Comparison of ENCODE assay signal across 25 cellular contexts in the genomic region with DNA sequence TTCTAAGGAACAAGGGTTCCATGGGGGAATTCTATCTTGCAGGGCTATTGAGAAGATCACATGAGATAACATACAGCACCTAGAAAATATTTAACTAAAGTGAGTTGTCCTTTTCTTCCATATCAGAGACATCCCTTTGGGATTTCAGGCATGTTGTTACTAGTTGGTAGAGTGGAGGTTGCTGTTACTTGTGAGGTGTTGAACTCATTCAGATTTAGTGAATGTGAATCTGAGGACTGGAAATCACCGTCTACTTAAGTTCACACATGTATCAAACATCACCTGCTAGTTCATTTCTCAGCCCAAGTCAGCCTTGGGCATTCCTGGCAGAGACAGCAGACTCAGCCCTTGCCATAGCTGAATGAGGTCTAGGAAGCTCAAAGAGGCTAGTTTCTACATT. TPM values are rescaled to one million over a fixed set of nuclear protein-coding genes. Genes with fewer than 3 reads are reported as not detected.
DNase-seq lines count a peak whose midpoint lies in the region; ATAC-seq, FAIRE-seq and TF ChIP-seq lines count a peak whose summit lies in the region.
"Had no signal": no experiment of that assay in that cellular context is flagged by ENCODE, and none has a peak within 500 bp of the region (broad histone marks: within the 10 kb centered on the region; RNA-seq: fewer than 3 reads in every experiment).

No MANE protein-coding gene starts in this region.

- H2AFZ ChIP-seq in HepG2 (ENCODE audit: low read length) (no peak overlapping the region), astrocyte (ENCODE audit: low read depth, low read length) (no peak overlapping the region)

- FAIRE-seq in HepG2 (lab: Jason Lieb, UNC) (peak; percentile 4), astrocyte (lab: Jason Lieb, UNC) (no peak)
- FAIRE-seq: colon had no signal

- intact Hi-C loops in HepG2 (cut with micrococcal nuclease; ENCODE audit: unreplicated experiment) (loop anchor here (2.0 kb wide), 1 partner anchor 65 kb away; no protein-coding TSS in a partner anchor), right lobe of liver (cut with DNase I) (no loop called here)

- TF ChIP-seq RAD21 in HepG2 (CRISPR knock-in tag; IDR thresholded peaks at IDR 0.05): no peak

- H3K27ac Mint-ChIP-seq in astrocyte (ENCODE audit: unreplicated experiment) (no peak overlapping the region), mesothelial cell of epicardium (peak overlapping the region; percentile 45), type B pancreatic cell (peak overlapping the region; percentile 70)
- H3K27ac Mint-ChIP-seq: activated naive CD8-positive, alpha-beta T cell treated with anti-CD3 and anti-CD28 coated beads, Interleukin-2, amount 10 ng/mL, durations not matched to agents 7 days and 5 days; activated T-helper 17 cell treated with anti-CD3 and anti-CD28 coated beads, Interleukin-2, amount 50 U/mL, for 72 hours had no signal

- CTCF ChIA-PET in HepG2 (lab: Yijun Ruan, JAX; ENCODE audit: low intra/inter-chr PET ratio, low total read pairs): no interaction called here

- DNase-seq in HepG2 (ENCODE audit: low spot score) (no peak), right lobe of liver (no peak), astrocyte (ENCODE audit: low read depth) (no peak), mesothelial cell of epicardium (ENCODE audit: low spot score in 2 of 2, unreplicated experiment in 2 of 2) (no peak), type B pancreatic cell (ENCODE audit: extremely low spot score, unreplicated experiment) (no peak)
- no peak for DNase-seq in activated CD4-positive, alpha-beta T cell treated with anti-CD3 and anti-CD28 coated beads for 48 hours
- DNase-seq: activated CD4-positive, alpha-beta T cell treated with anti-CD3 and anti-CD28 coated beads for 4 hours; activated naive CD8-positive, alpha-beta T cell treated with anti-CD3 and anti-CD28 coated beads, Interleukin-2, amount 10 ng/mL, durations not matched to agents 7 days and 5 days; CD4-positive, CD25-positive, alpha-beta regulatory T cell; Kasumi-1; NCI-H1092; NCI-H2029 treated with DMSO at 0.1 percent for 48 hours; NCI-H446; PC-3; SIG-M5; stimulated activated CD4-positive, alpha-beta T cell treated with anti-CD3 and anti-CD28 coated beads, Interleukin-2, amount 100 ng/mL, for 24 hours; stimulated activated naive CD4-positive, alpha-beta T cell treated with Interleukin-2 at 50 U/mL for 16 hours; T-cell had no signal

- no TSS peak for BruUV-seq in HepG2 (replicated peaks; lab: Mats Ljungman, UMichigan)

- H3K27ac ChIP-seq in HepG2 (ENCODE audit: extremely low read length, insufficient read depth, low read length): no peak overlapping the region
- H3K27ac ChIP-seq in right lobe of liver: no peak overlapping the region
- no peak overlapping the region for H3K27ac ChIP-seq in astrocyte (ENCODE audit: low read depth, low read length)
- H3K27ac ChIP-seq: skin epidermis had no signal

- no peak for TF ChIP-seq EP300 in HepG2 (IDR thresholded peaks at IDR 0.05; ENCODE audit: low read depth in 2 of 2, low read length in 2 of 2)
- no peak for TF ChIP-seq EP300 in HepG2 (CRISPR knock-in tag; IDR thresholded peaks at IDR 0.05; ENCODE audit: borderline replicate concordance)

- H3K9me3 ChIP-seq in HepG2 (ENCODE audit: low read length) (no peaks in the 10 kb centered on the region), right lobe of liver (no peaks in the 10 kb centered on the region), astrocyte (ENCODE audit: insufficient read depth, low read depth, low read length) (no peaks in the 10 kb centered on the region)

- POLR2A ChIA-PET in HepG2 (lab: Yijun Ruan, JAX): no interaction called here

- no peaks in the 10 kb centered on the region for H3K27me3 Mint-ChIP-seq in astrocyte (ENCODE audit: low read depth, unreplicated experiment)
- no peaks in the 10 kb centered on the region for H3K27me3 Mint-ChIP-seq in mesothelial cell of epicardium (ENCODE audit: low read depth)
- no peaks in the 10 kb centered on the region for H3K27me3 Mint-ChIP-seq in type B pancreatic cell
- H3K27me3 Mint-ChIP-seq: activated T-helper 17 cell treated with anti-CD3 and anti-CD28 coated beads, Interleukin-2, amount 50 U/mL, for 72 hours; T-cell had no signal

- H3K9ac ChIP-seq in HepG2 (ENCODE audit: insufficient read depth, low read depth, low read length) (no peak overlapping the region), astrocyte (ENCODE audit: low read length) (no peak overlapping the region)

- in situ Hi-C loops in HepG2 (cut with HindIII; ENCODE audit: extremely low pct_ligation_motif_present, low pct_unique_long_range_greater_than_20kb): no loop called here

- peaks cover 13% of the 10 kb centered on the region for H3K4me1 Mint-ChIP-seq in astrocyte (ENCODE audit: low read depth, unreplicated experiment)
- H3K4me1 Mint-ChIP-seq in mesothelial cell of epicardium: no peaks in the 10 kb centered on the region
- H3K4me1 Mint-ChIP-seq in type B pancreatic cell (ENCODE audit: unreplicated experiment): peaks cover 18% of the 10 kb centered on the region
- H3K4me1 Mint-ChIP-seq: activated naive CD8-positive, alpha-beta T cell treated with anti-CD3 and anti-CD28 coated beads, Interleukin-2, amount 10 ng/mL, durations not matched to agents 7 days and 5 days; activated T-helper 17 cell treated with anti-CD3 and anti-CD28 coated beads, Interleukin-2, amount 50 U/mL, for 72 hours had no signal

- H3K4me3 ChIP-seq in HepG2 (replicated peaks in 1 of 3; ENCODE audit: insufficient read depth in 1 of 3, low read depth in 2 of 3, low read length in 3 of 3): no peak overlapping the region
- no peak overlapping the region for H3K4me3 ChIP-seq in right lobe of liver
- H3K4me3 ChIP-seq in astrocyte (ENCODE audit: insufficient read depth, low read depth, low read length): no peak overlapping the region
- H3K4me3 ChIP-seq: skin epidermis had no signal

- H3K9me3 Mint-ChIP-seq in astrocyte (ENCODE audit: unreplicated experiment) (no peaks in the 10 kb centered on the region), mesothelial cell of epicardium (no peaks in the 10 kb centered on the region), type B pancreatic cell (no peaks in the 10 kb centered on the region)
- H3K9me3 Mint-ChIP-seq: activated naive CD8-positive, alpha-beta T cell treated with anti-CD3 and anti-CD28 coated beads, Interleukin-2, amount 10 ng/mL, durations not matched to agents 7 days and 5 days; activated T-helper 17 cell treated with anti-CD3 and anti-CD28 coated beads, Interleukin-2, amount 50 U/mL, for 72 hours; CD4-positive, CD25-positive, alpha-beta regulatory T cell; T-cell had no signal

- H3K4me2 ChIP-seq in HepG2 (ENCODE audit: low read depth, low read length) (peak overlapping the region; percentile 0; the same call in 1 of the 2 replicates), astrocyte (ENCODE audit: low read length) (no peak overlapping the region)

- no peak for TF ChIP-seq POLR2A in HepG2 (IDR thresholded peaks at IDR 0.05; ENCODE audit: insufficient read depth in 1 of 2, low read depth in 2 of 2, low read length in 2 of 2)
- TF ChIP-seq POLR2A in right lobe of liver (IDR thresholded peaks at IDR 0.05): no peak

- no peaks in the 10 kb centered on the region for H3K27me3 ChIP-seq in HepG2 (ENCODE audit: control insufficient read depth in 1 of 2, insufficient read depth in 2 of 2, low read length in 2 of 2)
- no peaks in the 10 kb centered on the region for H3K27me3 ChIP-seq in right lobe of liver
- H3K27me3 ChIP-seq in astrocyte (ENCODE audit: insufficient read depth, low read length): no peaks in the 10 kb centered on the region

- H3K79me2 ChIP-seq in HepG2 (ENCODE audit: insufficient read depth, low read length) (no peaks in the 10 kb centered on the region), astrocyte (ENCODE audit: insufficient read depth, low read length) (no peaks in the 10 kb centered on the region)

- TF ChIP-seq CTCF in HepG2 (CRISPR knock-in tag; IDR thresholded peaks at IDR 0.05): no peak
- TF ChIP-seq CTCF in right lobe of liver (IDR thresholded peaks at IDR 0.05): no peak
- no peak for TF ChIP-seq CTCF in astrocyte (IDR thresholded peaks at IDR 0.05; ENCODE audit: insufficient read depth, low read depth, low read length)
- TF ChIP-seq CTCF in mesothelial cell of epicardium (IDR thresholded peaks at IDR 0.05; ENCODE audit: unreplicated experiment): no peak
- TF ChIP-seq CTCF in type B pancreatic cell (conservative IDR thresholded peaks at IDR 0.05): no peak

- H3K4me3 Mint-ChIP-seq in astrocyte (ENCODE audit: unreplicated experiment) (peak overlapping the region; percentile 16), mesothelial cell of epicardium (no peak overlapping the region), type B pancreatic cell (no peak overlapping the region)
- H3K4me3 Mint-ChIP-seq: activated naive CD8-positive, alpha-beta T cell treated with anti-CD3 and anti-CD28 coated beads, Interleukin-2, amount 10 ng/mL, durations not matched to agents 7 days and 5 days; activated T-helper 17 cell treated with anti-CD3 and anti-CD28 coated beads, Interleukin-2, amount 50 U/mL, for 72 hours; CD4-positive, CD25-positive, alpha-beta regulatory T cell; T-cell had no signal

- H3K36me3 ChIP-seq in HepG2 (replicated peaks in 1 of 2; ENCODE audit: control insufficient read depth in 1 of 2, insufficient read depth in 2 of 2, low read length in 2 of 2) (peaks cover 0 to 10% of the 10 kb centered on the region in 2 experiments; a peak in 4 of 5 replicates), right lobe of liver (peaks cover 0 to 17% (median 4%) of the 10 kb centered on the region in 4 donors), astrocyte (ENCODE audit: insufficient read depth, low read length) (peaks cover 38% of the 10 kb centered on the region)

- peak; percentile 17 for ATAC-seq in HepG2
- ATAC-seq in right lobe of liver: no peak
- ATAC-seq in GM21825 (IDR thresholded peaks at IDR 0.05; ENCODE audit: unreplicated experiment): no peak
- no peak for ATAC-seq in HG02571 (IDR thresholded peaks at IDR 0.05; ENCODE audit: unreplicated experiment)
- ATAC-seq: activated T-helper 17 cell treated with anti-CD3 and anti-CD28 coated beads, Interleukin-2, amount 50 U/mL, for 72 hours; left lobe of liver; PC-3; T-cell had no signal

- H4K20me1 ChIP-seq in HepG2 (ENCODE audit: insufficient read depth, low read length): peaks cover 3% of the 10 kb centered on the region
- peaks cover 40% of the 10 kb centered on the region for H4K20me1 ChIP-seq in astrocyte (ENCODE audit: insufficient read depth, low read length)

- WGBS in HepG2 (ENCODE audit: low lambda C conversion rate): 75% methylated on average over 1 of the region's 1 CpG
- 83% methylated on average over 1 of the region's 1 CpG for WGBS in right lobe of liver (ENCODE audit: insufficient coverage, low coverage, low lambda C conversion rate, missing lambda C conversion rate)

- peaks cover 16% of the 10 kb centered on the region for H3K36me3 Mint-ChIP-seq in astrocyte (ENCODE audit: low read depth, unreplicated experiment)
- peaks cover 17% of the 10 kb centered on the region for H3K36me3 Mint-ChIP-seq in mesothelial cell of epicardium
- peaks cover 24% of the 10 kb centered on the region for H3K36me3 Mint-ChIP-seq in type B pancreatic cell

- H3K4me1 ChIP-seq in HepG2 (ENCODE audit: insufficient read depth, low read length) (peaks cover 12% of the 10 kb centered on the region), right lobe of liver (no peaks in the 10 kb centered on the region), astrocyte (ENCODE audit: insufficient read depth, low read length) (peaks cover 6% of the 10 kb centered on the region)

RNA-seq across cellular contexts. Expression of a gene that starts 9.6 kb away (rescaled TPM):
- total RNA-seq in HepG2 (2016; rRNA removed; fragmentation: Illumina TruSeq; extraction: Trizol) (18.9 and 24.2 TPM in 2 replicates), right lobe of liver (10 to 100 TPM in 3 of 6 experiments, 1 to 10 TPM in 3; 2.4 to 53.8 (median 12.8) TPM), astrocyte (72.6 and 96.0 TPM in 2 replicates), mesothelial cell of epicardium (14.5 to 15.6 TPM (median 14.6 TPM) in 3 replicates), type B pancreatic cell (ENCODE audit: low replicate concordance) (10.6 and 24.2 TPM in 2 replicates)
- total RNA-seq in HepG2 (2016; cell fraction: cytosol; rRNA removed; fragmentation: Illumina TruSeq; extraction: Trizol; ENCODE audit: low read depth): 15.4 and 17.8 TPM in 2 replicates
- 18.4 and 24.9 TPM in 2 replicates for total RNA-seq in HepG2 (2016; cell fraction: insoluble cytoplasmic fraction; rRNA removed; fragmentation: Illumina TruSeq; extraction: Trizol)
- 25.0 and 25.7 TPM in 2 replicates for total RNA-seq in HepG2 (2016; cell fraction: membrane; rRNA removed; fragmentation: Illumina TruSeq; extraction: Trizol)
- total RNA-seq in HepG2 (2016; cell fraction: nucleus; rRNA removed; fragmentation: Illumina TruSeq; extraction: Trizol): 24.1 and 25.4 TPM in 2 replicates
- polyA plus RNA-seq in HepG2 (2011; rRNA removed): 44.4 and 65.7 TPM in 2 replicates
- polyA plus RNA-seq in HepG2 (2011; cell fraction: cytosol; rRNA removed): 51.3 and 51.5 TPM in 2 replicates
- 13.4 and 13.6 TPM in 2 replicates for polyA plus RNA-seq in HepG2 (2011; cell fraction: nucleus; rRNA removed)
- polyA plus RNA-seq in HepG2 (2012): 25.3 and 25.4 TPM in 2 replicates
- 22.6 and 32.8 TPM in 2 replicates for polyA plus RNA-seq in HepG2 (2016; cell fraction: cytosol; fragmentation: Illumina TruSeq; extraction: Trizol; ENCODE audit: low read depth)
- 25.8 and 26.8 TPM in 2 replicates for polyA plus RNA-seq in HepG2 (2016; cell fraction: insoluble cytoplasmic fraction; fragmentation: Illumina TruSeq; extraction: Trizol; ENCODE audit: low read depth)
- 31.8 and 34.1 TPM in 2 replicates for polyA plus RNA-seq in HepG2 (2016; cell fraction: membrane; fragmentation: Illumina TruSeq; extraction: Trizol; ENCODE audit: low read depth)
- 38.2 and 40.9 TPM in 2 replicates for polyA plus RNA-seq in HepG2 (2016; cell fraction: nucleus; fragmentation: Illumina TruSeq; extraction: Trizol; ENCODE audit: insufficient read depth, low read depth)
- polyA minus RNA-seq in HepG2 (2011; rRNA and poly(A)+ RNA removed; ENCODE audit: low replicate concordance): 11.9 and 47.4 TPM in 2 replicates
- 22.6 and 22.7 TPM in 2 replicates for polyA minus RNA-seq in HepG2 (2011; cell fraction: cytosol; rRNA and poly(A)+ RNA removed)
- 6.4 and 12.8 TPM in 2 replicates for polyA minus RNA-seq in HepG2 (2011; cell fraction: nucleus; rRNA and poly(A)+ RNA removed)
- total RNA-seq: CD4-positive, CD25-positive, alpha-beta regulatory T cell had no signal

RNA-seq across cellular contexts. Expression of a gene that starts 22.5 kb away (rescaled TPM):
- not detected in 2 replicates for total RNA-seq in HepG2 (2016; rRNA removed; fragmentation: Illumina TruSeq; extraction: Trizol)
- total RNA-seq in HepG2 (2016; cell fraction: cytosol; rRNA removed; fragmentation: Illumina TruSeq; extraction: Trizol; ENCODE audit: low read depth): not detected in 2 replicates
- total RNA-seq in HepG2 (2016; cell fraction: insoluble cytoplasmic fraction; rRNA removed; fragmentation: Illumina TruSeq; extraction: Trizol): not detected in 2 replicates
- not detected in 2 replicates for total RNA-seq in HepG2 (2016; cell fraction: membrane; rRNA removed; fragmentation: Illumina TruSeq; extraction: Trizol)
- not detected in 2 replicates for total RNA-seq in HepG2 (2016; cell fraction: nucleus; rRNA removed; fragmentation: Illumina TruSeq; extraction: Trizol)
- not detected in 2 replicates for polyA plus RNA-seq in HepG2 (2011; rRNA removed)
- polyA plus RNA-seq in HepG2 (2011; cell fraction: cytosol; rRNA removed): 0.03 TPM in 1 of 2 replicates, not detected in the other
- not detected in 2 replicates for polyA plus RNA-seq in HepG2 (2011; cell fraction: nucleus; rRNA removed)
- not detected in 2 replicates for polyA plus RNA-seq in HepG2 (2012)
- not detected in 2 replicates for polyA plus RNA-seq in HepG2 (2016; cell fraction: cytosol; fragmentation: Illumina TruSeq; extraction: Trizol; ENCODE audit: low read depth)
- polyA plus RNA-seq in HepG2 (2016; cell fraction: insoluble cytoplasmic fraction; fragmentation: Illumina TruSeq; extraction: Trizol; ENCODE audit: low read depth): not detected in 2 replicates
- polyA plus RNA-seq in HepG2 (2016; cell fraction: membrane; fragmentation: Illumina TruSeq; extraction: Trizol; ENCODE audit: low read depth): not detected in 2 replicates
- not detected in 2 replicates for polyA plus RNA-seq in HepG2 (2016; cell fraction: nucleus; fragmentation: Illumina TruSeq; extraction: Trizol; ENCODE audit: insufficient read depth, low read depth)
- not detected in 2 replicates for polyA minus RNA-seq in HepG2 (2011; rRNA and poly(A)+ RNA removed; ENCODE audit: low replicate concordance)
- not detected in 2 replicates for polyA minus RNA-seq in HepG2 (2011; cell fraction: cytosol; rRNA and poly(A)+ RNA removed)
- not detected in 2 replicates for polyA minus RNA-seq in HepG2 (2011; cell fraction: nucleus; rRNA and poly(A)+ RNA removed)
- not detected for total RNA-seq in right lobe of liver
- 0.19 and 0.30 TPM in 2 replicates for total RNA-seq in astrocyte
- total RNA-seq in mesothelial cell of epicardium: 2.5 to 2.8 TPM (median 2.6 TPM) in 3 replicates
- total RNA-seq in type B pancreatic cell (ENCODE audit: low replicate concordance): 1.3 and 2.0 TPM in 2 replicates
- total RNA-seq: activated naive CD8-positive, alpha-beta T cell treated with anti-CD3 and anti-CD28 coated beads, Interleukin-2, amount 10 ng/mL, durations not matched to agents 7 days and 5 days; activated T-helper 17 cell treated with anti-CD3 and anti-CD28 coated beads, Interleukin-2, amount 50 U/mL, for 72 hours; CD4-positive, CD25-positive, alpha-beta regulatory T cell; left lobe of liver; PC-3; pulmonary artery endothelial cell; T-cell had no signal
- polyA plus RNA-seq: CD4-positive, CD25-positive, alpha-beta regulatory T cell had no signal

RNA-seq across cellular contexts. Expression of a gene that starts 28.6 kb away (rescaled TPM):
- total RNA-seq in HepG2 (2016; rRNA removed; fragmentation: Illumina TruSeq; extraction: Trizol) (238 and 251 TPM in 2 replicates), right lobe of liver (100 to 1,000 TPM; 128 to 205 (median 184) TPM), astrocyte (258 TPM in 2 replicates), mesothelial cell of epicardium (694 to 717 TPM (median 708 TPM) in 3 replicates), type B pancreatic cell (ENCODE audit: low replicate concordance) (377 and 531 TPM in 2 replicates)
- total RNA-seq in HepG2 (2016; cell fraction: cytosol; rRNA removed; fragmentation: Illumina TruSeq; extraction: Trizol; ENCODE audit: low read depth): 42.5 and 43.8 TPM in 2 replicates
- 229 and 234 TPM in 2 replicates for total RNA-seq in HepG2 (2016; cell fraction: insoluble cytoplasmic fraction; rRNA removed; fragmentation: Illumina TruSeq; extraction: Trizol)
- 50.6 and 57.8 TPM in 2 replicates for total RNA-seq in HepG2 (2016; cell fraction: membrane; rRNA removed; fragmentation: Illumina TruSeq; extraction: Trizol)
- total RNA-seq in HepG2 (2016; cell fraction: nucleus; rRNA removed; fragmentation: Illumina TruSeq; extraction: Trizol): 224 and 247 TPM in 2 replicates
- polyA plus RNA-seq in HepG2 (2011; rRNA removed): 344 and 362 TPM in 2 replicates
- 156 and 197 TPM in 2 replicates for polyA plus RNA-seq in HepG2 (2011; cell fraction: cytosol; rRNA removed)
- polyA plus RNA-seq in HepG2 (2011; cell fraction: nucleus; rRNA removed): 920 and 1,014 TPM in 2 replicates
- polyA plus RNA-seq in HepG2 (2012): 102 and 112 TPM in 2 replicates
- 3.1 and 3.6 TPM in 2 replicates for polyA plus RNA-seq in HepG2 (2016; cell fraction: cytosol; fragmentation: Illumina TruSeq; extraction: Trizol; ENCODE audit: low read depth)
- 120 and 135 TPM in 2 replicates for polyA plus RNA-seq in HepG2 (2016; cell fraction: insoluble cytoplasmic fraction; fragmentation: Illumina TruSeq; extraction: Trizol; ENCODE audit: low read depth)
- 11.9 and 15.1 TPM in 2 replicates for polyA plus RNA-seq in HepG2 (2016; cell fraction: membrane; fragmentation: Illumina TruSeq; extraction: Trizol; ENCODE audit: low read depth)
- polyA plus RNA-seq in HepG2 (2016; cell fraction: nucleus; fragmentation: Illumina TruSeq; extraction: Trizol; ENCODE audit: insufficient read depth, low read depth): 326 and 352 TPM in 2 replicates
- polyA minus RNA-seq in HepG2 (2011; rRNA and poly(A)+ RNA removed; ENCODE audit: low replicate concordance): 454 and 540 TPM in 2 replicates
- polyA minus RNA-seq in HepG2 (2011; cell fraction: cytosol; rRNA and poly(A)+ RNA removed): 210 and 220 TPM in 2 replicates
- 473 and 556 TPM in 2 replicates for polyA minus RNA-seq in HepG2 (2011; cell fraction: nucleus; rRNA and poly(A)+ RNA removed)
